ENCODE assay signal across 12 cellular contexts in genomic region chr18:48859311-48860275, GRCh38.
DNase-seq lines count a peak whose midpoint lies in the region; ATAC-seq, FAIRE-seq and TF ChIP-seq lines count a peak whose summit lies in the region.
"Had no signal": no experiment of that assay in that cellular context is flagged by ENCODE, and none has a peak within 500 bp of the region (broad histone marks: within the 10 kb centered on the region; RNA-seq: fewer than 3 reads in every experiment).

No MANE protein-coding gene starts in this region.

- ATAC-seq in SK-N-SH treated with all-trans-retinoic acid at 6 μM for 48 hours (peak; percentile 53; the same call in 2 of the 3 replicates), left cardiac atrium (peak; percentile 32), HG02973 (IDR thresholded peaks at IDR 0.05; ENCODE audit: unreplicated experiment) (no peak)
- ATAC-seq in stimulated activated memory B cell treated with anti-CD40 and anti-IgM and Interleukin-4, amounts not matched to agents 10 μg/mL and 1 μg/mL and 100 μg/mL, for 72 hours: no peak

- no peaks in the 10 kb centered on the region for H3K23me2 ChIP-seq in H9 (ENCODE audit: insufficient read length, low read depth, low read length, poor library complexity, severe bottlenecking)

- no peak overlapping the region for H2BK5ac ChIP-seq in H9 (ENCODE audit: insufficient read length, low read length)

- no CpG with 5 or more reads among the region's 43 CpGs for WGBS in H9 (ENCODE audit: extremely low coverage, insufficient read length, low lambda C conversion rate)

- no peaks in the 10 kb centered on the region for H3K27me3 ChIP-seq in H9 (ENCODE audit: insufficient read depth, low read length)

- H3K56ac ChIP-seq in H9 (ENCODE audit: insufficient read length, low read depth, low read length): no peak overlapping the region

- H3T11ph ChIP-seq in H9 (ENCODE audit: low read length): no peak overlapping the region

- H3K27me3 Mint-ChIP-seq in H9 (ENCODE audit: low read depth): peaks cover 6% of the 10 kb centered on the region
- H3K27me3 Mint-ChIP-seq in stimulated activated memory B cell treated with anti-CD40 and anti-IgM and Interleukin-4, amounts not matched to agents 10 μg/mL and 1 μg/mL and 100 μg/mL, for 72 hours: no peaks in the 10 kb centered on the region

- no peak overlapping the region for H2BK20ac ChIP-seq in H9 (ENCODE audit: low read depth, low read length, poor library complexity, severe bottlenecking)

- no peak overlapping the region for H2BK15ac ChIP-seq in H9 (ENCODE audit: low read depth, low read length)

- peak overlapping the region; percentile 13 for H3K18ac ChIP-seq in H9 (ENCODE audit: insufficient read length, low read depth, low read length)

- no peak overlapping the region for H3K27ac ChIP-seq in H9 (ENCODE audit: insufficient read length, low read depth, low read length)

- H3K27ac Mint-ChIP-seq in H9: peak overlapping the region in 2 of 3 experiments; percentile 39 to 45; a peak in 2 of 7 replicates
- H3K27ac Mint-ChIP-seq in stimulated activated memory B cell treated with anti-CD40 and anti-IgM and Interleukin-4, amounts not matched to agents 10 μg/mL and 1 μg/mL and 100 μg/mL, for 72 hours: no peak overlapping the region

- H3K9ac ChIP-seq in H9 (ENCODE audit: extremely low read depth, insufficient read length, low read length): no peak overlapping the region

- H2AK5ac ChIP-seq in H9 (ENCODE audit: insufficient read length, low read length): no peak overlapping the region

- no peak overlapping the region for H4K91ac ChIP-seq in H9 (ENCODE audit: insufficient read length, low read depth, low read length)

- H3K23ac ChIP-seq in H9 (ENCODE audit: insufficient read length, low read depth, low read length): no peak overlapping the region

- no peak overlapping the region for H4K8ac ChIP-seq in H9 (replicated peaks; ENCODE audit: insufficient read length, low read depth, low read length)

- H3K4me3 Mint-ChIP-seq in H9: peak overlapping the region; percentile 14 to 57; a peak in 2 of 5 replicates
- H3K4me3 Mint-ChIP-seq in stimulated activated memory B cell treated with anti-CD40 and anti-IgM and Interleukin-4, amounts not matched to agents 10 μg/mL and 1 μg/mL and 100 μg/mL, for 72 hours: no peak overlapping the region

- H3K4me1 Mint-ChIP-seq in H9: peaks cover 19 to 33% of the 10 kb centered on the region in 2 experiments
- peaks cover 15% of the 10 kb centered on the region for H3K4me1 Mint-ChIP-seq in stimulated activated memory B cell treated with anti-CD40 and anti-IgM and Interleukin-4, amounts not matched to agents 10 μg/mL and 1 μg/mL and 100 μg/mL, for 72 hours

- no peak overlapping the region for H2AFZ ChIP-seq in H9 (ENCODE audit: low read length)

- H3K9me3 Mint-ChIP-seq in H9: no peaks in the 10 kb centered on the region; a peak in 1 of 5 replicates
- peaks cover 3% of the 10 kb centered on the region for H3K9me3 Mint-ChIP-seq in stimulated activated memory B cell treated with anti-CD40 and anti-IgM and Interleukin-4, amounts not matched to agents 10 μg/mL and 1 μg/mL and 100 μg/mL, for 72 hours

- no peak overlapping the region for H2BK12ac ChIP-seq in H9 (ENCODE audit: insufficient read length, low read depth, low read length)

- H4K5ac ChIP-seq in H9 (ENCODE audit: insufficient read length, low read depth, low read length): no peak overlapping the region

- no peaks in the 10 kb centered on the region for H3K79me1 ChIP-seq in H9 (ENCODE audit: insufficient read depth, low read depth, low read length, poor library complexity, severe bottlenecking)

- intact Hi-C loops in left cardiac atrium (cut with DNase I): loop anchor here in 1 of 2 donors (10.0 kb wide), 1 partner anchor 65 kb away; no protein-coding TSS in a partner anchor

- H3K14ac ChIP-seq in H9 (ENCODE audit: insufficient read depth, low read length): no peak overlapping the region; the same call in 1 of the 2 replicates

- peaks cover 0 to 6% (median 0%) of the 10 kb centered on the region in 3 experiments; a peak in 4 of 7 replicates for H3K36me3 Mint-ChIP-seq in H9 (ENCODE audit: insufficient read depth in 1 of 3, low read depth in 3 of 3)
- H3K36me3 Mint-ChIP-seq in stimulated activated memory B cell treated with anti-CD40 and anti-IgM and Interleukin-4, amounts not matched to agents 10 μg/mL and 1 μg/mL and 100 μg/mL, for 72 hours: peaks cover 4% of the 10 kb centered on the region

- DNase-seq in H9 (peak; percentile 56), left cardiac atrium (peak; percentile 60), occipital lobe (lab: John Stamatoyannopoulos, UW) (peak; percentile 81), HTR-8/SVneo (ENCODE audit: insufficient read length, low spot score) (no peak), GM10266 (ENCODE audit: extremely low spot score) (no peak)
- DNase-seq: activated effector memory CD4-positive, alpha-beta T cell treated with anti-CD3 and anti-CD28 coated beads, Interleukin-2, amount 50 U/mL, for 16 hours; erythroblast; stimulated activated CD4-positive, alpha-beta T cell treated with anti-CD3 and anti-CD28 coated beads, Interleukin-4, amount 100 ng/mL, for 4 hours had no signal

- H2BK120ac ChIP-seq in H9 (ENCODE audit: low read depth, low read length, poor library complexity, severe bottlenecking): no peak overlapping the region

- no peak for TF ChIP-seq CTCF in H9 (conservative IDR thresholded peaks at IDR 0.05)
- TF ChIP-seq CTCF in GM10266 (IDR thresholded peaks at IDR 0.05; ENCODE audit: control insufficient read depth, insufficient read depth, low read depth, missing control alignments): no peak

- no peak overlapping the region for H3K4me2 ChIP-seq in H9 (ENCODE audit: insufficient read depth, insufficient read length, low read length)

- H3K4ac ChIP-seq in H9 (ENCODE audit: low read depth, low read length): peak overlapping the region; percentile 25; the same call in 1 of the 2 replicates

- no peaks in the 10 kb centered on the region; the same call in 1 of the 2 replicates for H3K4me1 ChIP-seq in H9 (ENCODE audit: insufficient read depth, low read length)

- FAIRE-seq in HTR-8/SVneo (lab: Jason Lieb, UNC): no peak
- FAIRE-seq: urothelium cell line had no signal

- no peaks in the 10 kb centered on the region for H3K79me2 ChIP-seq in H9 (ENCODE audit: insufficient read depth, low read length)

- H4K20me1 ChIP-seq in H9 (ENCODE audit: control insufficient read depth, insufficient read depth, insufficient read length): no peaks in the 10 kb centered on the region

- H3K9me3 ChIP-seq in H9 (ENCODE audit: control insufficient read depth, low read depth, low read length): no peaks in the 10 kb centered on the region

TF ChIP-seq in SK-N-SH treated with all-trans-retinoic acid at 6 μM for 48 hours, 23 proteins besides CTCF, POLR2A, EP300 and RAD21 (continues in another document):
- TF ChIP-seq OSR1 (CRISPR knock-in tag; IDR thresholded peaks at IDR 0.05) (no peak), ZNF565 (CRISPR knock-in tag; conservative IDR thresholded peaks at IDR 0.05; ENCODE audit: low read depth) (peak; percentile 69; the same call in 1 of the 2 replicates), ZFP3 (CRISPR knock-in tag; IDR thresholded peaks at IDR 0.05) (peak; percentile 39; the same call in 1 of the 2 replicates), ISL1 (CRISPR knock-in tag; IDR thresholded peaks at IDR 0.05) (no peak), CREB5 (CRISPR knock-in tag; IDR thresholded peaks at IDR 0.05; ENCODE audit: low read depth) (no peak), TCF4 (CRISPR knock-in tag; IDR thresholded peaks at IDR 0.05; ENCODE audit: borderline replicate concordance) (no peak; the same call in 1 of the 2 replicates), CSRNP3 (CRISPR knock-in tag; IDR thresholded peaks at IDR 0.05) (0 out of 2 replicates have a peak, but pooled peaks have one; percentile 22), ZNF8 (CRISPR knock-in tag; IDR thresholded peaks at IDR 0.05) (peak; percentile 21; the same call in 1 of the 2 replicates), ESRRG (CRISPR knock-in tag; IDR thresholded peaks at IDR 0.05) (0 out of 2 replicates have a peak, but pooled peaks have one; percentile 51), ZNF70 (CRISPR knock-in tag; IDR thresholded peaks at IDR 0.05) (peak; percentile 42; the same call in 1 of the 2 replicates), ZC3H10 (CRISPR knock-in tag; IDR thresholded peaks at IDR 0.05) (no peak), BACH2 (CRISPR knock-in tag; IDR thresholded peaks at IDR 0.05; ENCODE audit: borderline replicate concordance) (peak; percentile 43; the same call in 1 of the 2 replicates)

Comparison
In these comparisons a context has a peak if more than half of its experiments do, and no peak if none do; other contexts are left out.
1. DNase-seq: peak in H9 (single experiment), left cardiac atrium (single experiment) and occipital lobe (single experiment); none in HTR-8/SVneo (single experiment) and GM10266 (single experiment).
2. ATAC-seq: peak in SK-N-SH treated with all-trans-retinoic acid at 6 μM for 48 hours (single experiment) and left cardiac atrium (2 of 2); none in HG02973 (single experiment) and stimulated activated memory B cell treated with anti-CD40 and anti-IgM and Interleukin-4, amounts not matched to agents 10 μg/mL and 1 μg/mL and 100 μg/mL, for 72 hours (single experiment).